19 cellular contexts compared by ENCODE assay signal in the genomic region with DNA sequence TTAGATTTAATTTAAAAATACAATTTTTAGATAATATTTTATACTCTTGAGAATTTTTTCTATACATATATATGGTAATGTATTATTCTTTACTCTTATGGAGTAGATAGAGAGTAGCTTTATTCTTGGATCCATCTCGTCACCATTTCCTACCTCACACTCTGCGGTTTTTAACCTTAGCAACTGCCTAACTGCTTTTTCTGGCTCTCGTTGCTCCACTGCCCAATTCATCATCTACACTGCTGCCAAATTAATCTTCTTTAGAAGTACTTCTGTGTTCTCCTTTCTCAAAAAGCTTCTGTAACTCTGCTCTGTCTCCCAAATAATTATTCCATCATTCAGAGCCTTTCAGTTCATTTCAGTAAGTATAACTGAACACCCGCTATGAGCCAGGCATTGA.
"Had no signal": no experiment of that assay in that cellular context is flagged by ENCODE, and none has a peak within 500 bp of the region (broad histone marks: within the 10 kb centered on the region; RNA-seq: fewer than 3 reads in every experiment).

No MANE protein-coding gene starts in this region.

- DNase-seq: activated CD4-positive, alpha-beta memory T cell treated with anti-CD3 and anti-CD28 coated beads, Interleukin-2, amount 10 ng/mL, durations not matched to agents 7 days and 5 days; activated CD4-positive, alpha-beta T cell treated with anti-CD3 and anti-CD28 coated beads for 36 hours; activated effector memory CD4-positive, alpha-beta T cell treated with Interleukin-2 at 50 U/mL for 16 hours; activated naive CD4-positive, alpha-beta T cell treated with anti-CD3 and anti-CD28 coated beads, Interleukin-2, amount 50 U/mL, for 16 hours; activated T-cell treated with anti-CD3 and anti-CD28 coated beads, Interleukin-2, amount 50 U/mL, for 4 hours; dermis blood vessel endothelial cell; effector memory CD8-positive, alpha-beta T cell; left cardiac atrium; nephron progenitor cell; psoas muscle; sigmoid colon; stimulated activated CD4-positive, alpha-beta T cell treated with anti-CD3 and anti-CD28 coated beads, Interleukin-1b, Interleukin-23, amount 100 ng/mL, for 48 hours; stimulated activated naive CD8-positive, alpha-beta T cell treated with anti-CD3 and anti-CD28 coated beads, Interleukin-15, amount 100 ng/mL, for 72 hours; testis; upper lobe of right lung; WERI-Rb-1 had no signal

- H3K9me3 Mint-ChIP-seq: activated CD4-positive, alpha-beta memory T cell treated with anti-CD3 and anti-CD28 coated beads, Interleukin-2, amount 10 ng/mL, durations not matched to agents 7 days and 5 days; activated T-cell treated with anti-CD3 and anti-CD28 coated beads, Interleukin-2, amount 50 U/mL, for 4 hours; effector memory CD8-positive, alpha-beta T cell; stimulated activated naive CD8-positive, alpha-beta T cell treated with anti-CD3 and anti-CD28 coated beads, Interleukin-15, amount 100 ng/mL, for 72 hours; T-helper 1 cell treated with Interleukin-12 subunit alpha and Interleukin-12 subunit beta and Interleukin-4 antibody, amounts not matched to agents 30 μg/mL and 1 μg/mL, for 36 hours had no signal

- H3K27me3 ChIP-seq: sigmoid colon, testis, upper lobe of right lung had no signal

- H3K9me3 ChIP-seq: psoas muscle, sigmoid colon, testis, upper lobe of right lung had no signal

- H3K4me1 ChIP-seq: psoas muscle, testis, upper lobe of right lung had no signal

- H3K27ac ChIP-seq: epithelial cell of prostate, psoas muscle, sigmoid colon, testis, upper lobe of right lung, WERI-Rb-1 had no signal

- H3K27ac Mint-ChIP-seq: activated CD4-positive, alpha-beta memory T cell treated with anti-CD3 and anti-CD28 coated beads, Interleukin-2, amount 10 ng/mL, durations not matched to agents 7 days and 5 days; activated CD4-positive, alpha-beta T cell treated with anti-CD3 and anti-CD28 coated beads for 36 hours; nephron progenitor cell; stimulated activated naive CD8-positive, alpha-beta T cell treated with anti-CD3 and anti-CD28 coated beads, Interleukin-15, amount 100 ng/mL, for 72 hours; T-helper 1 cell treated with Interleukin-12 subunit alpha and Interleukin-12 subunit beta and Interleukin-4 antibody, amounts not matched to agents 30 μg/mL and 1 μg/mL, for 36 hours had no signal

- H3K4me1 Mint-ChIP-seq: activated CD4-positive, alpha-beta memory T cell treated with anti-CD3 and anti-CD28 coated beads, Interleukin-2, amount 10 ng/mL, durations not matched to agents 7 days and 5 days; nephron progenitor cell had no signal

- ATAC-seq: activated CD4-positive, alpha-beta T cell treated with anti-CD3 and anti-CD28 coated beads for 36 hours; activated T-cell treated with anti-CD3 and anti-CD28 coated beads, Interleukin-2, amount 50 U/mL, for 4 hours; effector memory CD8-positive, alpha-beta T cell; stimulated activated naive CD8-positive, alpha-beta T cell treated with anti-CD3 and anti-CD28 coated beads, Interleukin-15, amount 100 ng/mL, for 72 hours; upper lobe of right lung had no signal

- H3K4me3 ChIP-seq: lung, psoas muscle, sigmoid colon, testis, upper lobe of right lung had no signal

- H3K27me3 Mint-ChIP-seq: activated CD4-positive, alpha-beta memory T cell treated with anti-CD3 and anti-CD28 coated beads, Interleukin-2, amount 10 ng/mL, durations not matched to agents 7 days and 5 days; activated CD4-positive, alpha-beta T cell treated with anti-CD3 and anti-CD28 coated beads for 36 hours; effector memory CD8-positive, alpha-beta T cell; stimulated activated naive CD8-positive, alpha-beta T cell treated with anti-CD3 and anti-CD28 coated beads, Interleukin-15, amount 100 ng/mL, for 72 hours had no signal

- H3K4me3 Mint-ChIP-seq: activated CD4-positive, alpha-beta memory T cell treated with anti-CD3 and anti-CD28 coated beads, Interleukin-2, amount 10 ng/mL, durations not matched to agents 7 days and 5 days; activated CD4-positive, alpha-beta T cell treated with anti-CD3 and anti-CD28 coated beads for 36 hours; activated T-cell treated with anti-CD3 and anti-CD28 coated beads, Interleukin-2, amount 50 U/mL, for 4 hours; effector memory CD8-positive, alpha-beta T cell; nephron progenitor cell; stimulated activated naive CD8-positive, alpha-beta T cell treated with anti-CD3 and anti-CD28 coated beads, Interleukin-15, amount 100 ng/mL, for 72 hours; T-helper 1 cell treated with Interleukin-12 subunit alpha and Interleukin-12 subunit beta and Interleukin-4 antibody, amounts not matched to agents 30 μg/mL and 1 μg/mL, for 36 hours had no signal
